10 cellular contexts compared by ENCODE assay signal in the genomic region with DNA sequence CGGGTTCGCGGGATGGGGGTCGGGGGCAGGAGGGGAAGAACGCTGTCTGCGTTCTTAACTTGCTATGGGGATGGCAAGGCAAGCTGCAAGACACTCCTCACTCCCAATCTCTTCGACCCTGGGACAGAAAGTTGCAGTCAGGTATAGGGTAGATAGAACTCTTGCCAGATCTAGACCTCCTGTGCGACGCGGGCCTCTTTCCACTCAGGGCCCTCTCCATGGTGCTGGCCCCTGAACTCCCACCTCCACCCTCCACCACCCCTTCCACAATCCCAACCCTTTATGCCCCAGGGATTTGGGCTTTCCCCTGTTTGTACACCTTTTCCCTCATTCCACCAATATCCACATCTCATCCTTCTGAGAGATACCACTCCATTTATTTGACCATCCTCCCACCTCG. TPM values are rescaled to one million over a fixed set of nuclear protein-coding genes. Genes with fewer than 3 reads are reported as not detected.
A peak's percentile ranks its signal among the peaks of the same experiment; 100 is the strongest.
DNase-seq lines count a peak whose midpoint lies in the region; ATAC-seq, FAIRE-seq and TF ChIP-seq lines count a peak whose summit lies in the region.
"Had no signal": no experiment of that assay in that cellular context is flagged by ENCODE, and none has a peak within 500 bp of the region (broad histone marks: within the 10 kb centered on the region; RNA-seq: fewer than 3 reads in every experiment).

No MANE protein-coding gene starts in this region.

- H3K27me3 ChIP-seq in HUES6 (ENCODE audit: control insufficient read depth, insufficient read depth, low read length) (no peaks in the 10 kb centered on the region), mucosa of rectum (ENCODE audit: control insufficient read depth in 2 of 2, insufficient read depth in 2 of 2, low read length in 2 of 2) (no peaks in the 10 kb centered on the region)

- H3K9me3 Mint-ChIP-seq in MCF 10A (ENCODE audit: unreplicated experiment), result no peaks in the 10 kb centered on the region

- H3K4me2 ChIP-seq in A549, result peak overlapping the region; percentile 87

- TF ChIP-seq POLR2A in A549 (IDR thresholded peaks at IDR 0.05; ENCODE audit: low read length), result no peak

- WGBS in A549 (ENCODE audit: missing lambda C conversion rate), result 64% methylated on average over 11 of the region's 11 CpGs

- H3K36me3 ChIP-seq in HUES6 (ENCODE audit: control insufficient read depth, insufficient read depth, low read length) (peaks cover 3% of the 10 kb centered on the region; the same call in 1 of the 2 replicates), mucosa of rectum (ENCODE audit: control insufficient read depth in 2 of 2, insufficient read depth in 2 of 2, low read length in 2 of 2) (no peaks in the 10 kb centered on the region)

- no peak for TF ChIP-seq CTCF in A549 (IDR thresholded peaks at IDR 0.05)
- TF ChIP-seq CTCF in MCF 10A (IDR thresholded peaks at IDR 0.05; ENCODE audit: unreplicated experiment), result no peak

- no peak for TF ChIP-seq RAD21 in A549 (conservative IDR thresholded peaks at IDR 0.05 in 1 of 2, IDR thresholded peaks at IDR 0.05 in 1 of 2)

- POLR2A ChIA-PET in A549 (lab: Yijun Ruan, JAX) (no interaction called here), MCF 10A (lab: Yijun Ruan, JAX) (no interaction called here)

- DNase-seq in A549 (ENCODE audit: low read depth in 1 of 2, low spot score in 1 of 2), result no peak
- no peak for DNase-seq in MCF 10A (ENCODE audit: unreplicated experiment)
- DNase-seq in OCI-M1 (lab: John Stamatoyannopoulos, UW), result no peak
- DNase-seq in DMS79 treated with DMSO at 0.1 percent for 48 hours (lab: John Stamatoyannopoulos, UW), result no peak
- DNase-seq: NCI-H1417 had no signal

- H3K27ac ChIP-seq in A549, result peak overlapping the region; percentile 80 to 91
- H3K27ac ChIP-seq in HUES6 (ENCODE audit: low read depth, low read length), result no peak overlapping the region
- H3K27ac ChIP-seq in mucosa of rectum (ENCODE audit: low read depth in 2 of 2, low read length in 2 of 2), result no peak overlapping the region

- BruUV-seq in MCF 10A (replicated peaks; lab: Mats Ljungman, UMichigan), result no TSS peak

- intact Hi-C loops in MCF 10A (cut with micrococcal nuclease), result loop anchor here (1.0 to 10.0 kb wide), 4 partner anchors 32 to 490 kb away; no protein-coding TSS in a partner anchor

- peaks cover 24% of the 10 kb centered on the region for H3K4me1 Mint-ChIP-seq in MCF 10A (ENCODE audit: insufficient read depth, unreplicated experiment)

- H3K9ac ChIP-seq in HUES6 (ENCODE audit: low read length) (no peak overlapping the region), mucosa of rectum (ENCODE audit: low read depth in 1 of 2, low read length in 2 of 2) (peak overlapping the region; percentile 82 to 92)

- no peaks in the 10 kb centered on the region for H3K27me3 Mint-ChIP-seq in MCF 10A (ENCODE audit: insufficient read depth, unreplicated experiment)

- H3K4me3 ChIP-seq in A549, result peak overlapping the region; percentile 66
- H3K4me3 ChIP-seq in HUES6 (ENCODE audit: low read depth, low read length), result peak overlapping the region; percentile 70
- peak overlapping the region; percentile 84 to 85 for H3K4me3 ChIP-seq in mucosa of rectum (ENCODE audit: low read length in 2 of 2)

- H3K27ac Mint-ChIP-seq in MCF 10A (ENCODE audit: low read depth, unreplicated experiment), result peak overlapping the region; percentile 88

- TF ChIP-seq EP300 in A549 (IDR thresholded peaks at IDR 0.05), result no peak

- no peak for FAIRE-seq in A549 (lab: Jason Lieb, UNC)
- FAIRE-seq: endometrium had no signal

- H3K4me1 ChIP-seq in A549 (peaks cover 27% of the 10 kb centered on the region), HUES6 (ENCODE audit: control insufficient read depth, insufficient read depth, low read length) (peaks cover 19% of the 10 kb centered on the region), mucosa of rectum (ENCODE audit: control insufficient read depth in 2 of 2, insufficient read depth in 2 of 2, low read length in 2 of 2) (peaks cover 33 to 39% of the 10 kb centered on the region in 2 donors)

- peaks cover 16% of the 10 kb centered on the region for H3K36me3 Mint-ChIP-seq in MCF 10A (ENCODE audit: insufficient read depth, unreplicated experiment)

- no peaks in the 10 kb centered on the region for H3K9me3 ChIP-seq in A549
- no peaks in the 10 kb centered on the region for H3K9me3 ChIP-seq in HUES6 (ENCODE audit: control insufficient read depth, insufficient read depth, low read depth, low read length)
- no peaks in the 10 kb centered on the region for H3K9me3 ChIP-seq in mucosa of rectum (ENCODE audit: control insufficient read depth in 2 of 2, low read length in 2 of 2)

- no peak for ATAC-seq in A549
- no peak for ATAC-seq in GM18861 (IDR thresholded peaks at IDR 0.05; ENCODE audit: unreplicated experiment)
- ATAC-seq in HG03139 (IDR thresholded peaks at IDR 0.05; ENCODE audit: unreplicated experiment), result no peak

- peak overlapping the region; percentile 82 for H3K4me3 Mint-ChIP-seq in MCF 10A (ENCODE audit: unreplicated experiment)

- CTCF ChIA-PET in A549 (lab: Yijun Ruan, JAX), result interaction anchor here (0.5 to 2.6 kb wide), 5 partner anchors 11 to 827 kb away, joined by 3 to 9 read pairs (median 3); no protein-coding TSS in a partner anchor
- CTCF ChIA-PET in MCF 10A (lab: Yijun Ruan, JAX), result interaction anchor here (1.0 to 1.5 kb wide), 4 partner anchors 9 to 31 kb away, joined by 3 to 5 read pairs (median 4); no protein-coding TSS in a partner anchor

TF ChIP-seq in A549, 52 proteins besides CTCF, POLR2A, EP300 and RAD21 (continues in another document):
- no peak for TF ChIP-seq NPAS2 (CRISPR knock-in tag; IDR thresholded peaks at IDR 0.05; ENCODE audit: borderline replicate concordance)
- TF ChIP-seq, protein P1, sequence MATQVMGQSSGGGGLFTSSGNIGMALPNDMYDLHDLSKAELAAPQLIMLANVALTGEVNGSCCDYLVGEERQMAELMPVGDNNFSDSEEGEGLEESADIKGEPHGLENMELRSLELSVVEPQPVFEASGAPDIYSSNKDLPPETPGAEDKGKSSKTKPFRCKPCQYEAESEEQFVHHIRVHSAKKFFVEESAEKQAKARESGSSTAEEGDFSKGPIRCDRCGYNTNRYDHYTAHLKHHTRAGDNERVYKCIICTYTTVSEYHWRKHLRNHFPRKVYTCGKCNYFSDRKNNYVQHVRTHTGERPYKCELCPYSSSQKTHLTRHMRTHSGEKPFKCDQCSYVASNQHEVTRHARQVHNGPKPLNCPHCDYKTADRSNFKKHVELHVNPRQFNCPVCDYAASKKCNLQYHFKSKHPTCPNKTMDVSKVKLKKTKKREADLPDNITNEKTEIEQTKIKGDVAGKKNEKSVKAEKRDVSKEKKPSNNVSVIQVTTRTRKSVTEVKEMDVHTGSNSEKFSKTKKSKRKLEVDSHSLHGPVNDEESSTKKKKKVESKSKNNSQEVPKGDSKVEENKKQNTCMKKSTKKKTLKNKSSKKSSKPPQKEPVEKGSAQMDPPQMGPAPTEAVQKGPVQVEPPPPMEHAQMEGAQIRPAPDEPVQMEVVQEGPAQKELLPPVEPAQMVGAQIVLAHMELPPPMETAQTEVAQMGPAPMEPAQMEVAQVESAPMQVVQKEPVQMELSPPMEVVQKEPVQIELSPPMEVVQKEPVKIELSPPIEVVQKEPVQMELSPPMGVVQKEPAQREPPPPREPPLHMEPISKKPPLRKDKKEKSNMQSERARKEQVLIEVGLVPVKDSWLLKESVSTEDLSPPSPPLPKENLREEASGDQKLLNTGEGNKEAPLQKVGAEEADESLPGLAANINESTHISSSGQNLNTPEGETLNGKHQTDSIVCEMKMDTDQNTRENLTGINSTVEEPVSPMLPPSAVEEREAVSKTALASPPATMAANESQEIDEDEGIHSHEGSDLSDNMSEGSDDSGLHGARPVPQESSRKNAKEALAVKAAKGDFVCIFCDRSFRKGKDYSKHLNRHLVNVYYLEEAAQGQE (IDR thresholded peaks at IDR 0.05), result peak; percentile 71

RNA-seq across cellular contexts. Expression of a gene that starts 0.8 kb away (rescaled TPM):
- polyA plus RNA-seq in A549 (2011; rRNA removed) (86.1 and 86.7 TPM in 2 replicates), A549 (2017; fragmentation: RNase III; extraction: RNeasy Plus Mini Kit Qiagen cat#74134 plus additional on column Dnase treatment) (64.1 to 69.6 TPM (median 65.2 TPM) in 3 replicates)
- 96.7 and 97.4 TPM in 2 replicates for polyA plus RNA-seq in A549 (2012; cell fraction: cytosol; rRNA removed)
- 21.4 and 27.6 TPM in 2 replicates for polyA plus RNA-seq in A549 (2012; cell fraction: nucleus; rRNA removed)
- 31.6 and 42.1 TPM in 2 replicates for polyA minus RNA-seq in A549 (2011; rRNA and poly(A)+ RNA removed)
- 53.3 and 56.2 TPM in 2 replicates for total RNA-seq in MCF 10A (2022)

RNA-seq across cellular contexts. Expression of a gene that starts 3.2 kb away (rescaled TPM):
- 47.8 and 65.1 TPM in 2 replicates for polyA plus RNA-seq in A549 (2011; rRNA removed)
- polyA plus RNA-seq in A549 (2012; cell fraction: cytosol; rRNA removed), result 53.7 and 59.6 TPM in 2 replicates
- 32.1 and 44.8 TPM in 2 replicates for polyA plus RNA-seq in A549 (2012; cell fraction: nucleus; rRNA removed)
- polyA plus RNA-seq in A549 (2017; fragmentation: RNase III; extraction: RNeasy Plus Mini Kit Qiagen cat#74134 plus additional on column Dnase treatment), result 20.2 to 21.7 TPM (median 20.7 TPM) in 3 replicates
- 168 and 180 TPM in 2 replicates for polyA minus RNA-seq in A549 (2011; rRNA and poly(A)+ RNA removed)
- 92.1 and 108 TPM in 2 replicates for total RNA-seq in MCF 10A (2022)

RNA-seq across cellular contexts. Expression of a gene that starts 4.9 kb away (rescaled TPM):
- polyA plus RNA-seq in A549 (2011; rRNA removed) (0.42 TPM in 1 of 2 replicates, not detected in the other), A549 (2017; fragmentation: RNase III; extraction: RNeasy Plus Mini Kit Qiagen cat#74134 plus additional on column Dnase treatment) (0.09 to 0.23 TPM in 2 of 3 replicates, not detected in the other)
- 0.17 and 0.21 TPM in 2 replicates for polyA plus RNA-seq in A549 (2012; cell fraction: cytosol; rRNA removed)
- 0.70 and 0.78 TPM in 2 replicates for polyA plus RNA-seq in A549 (2012; cell fraction: nucleus; rRNA removed)
- 1.2 TPM in 1 of 2 replicates, not detected in the other for polyA minus RNA-seq in A549 (2011; rRNA and poly(A)+ RNA removed)
- not detected in 2 replicates for total RNA-seq in MCF 10A (2022)

RNA-seq across cellular contexts. Expression of a gene that starts 33.2 kb away (rescaled TPM):
- polyA plus RNA-seq in A549 (2011; rRNA removed) (26.1 and 35.1 TPM in 2 replicates), A549 (2017; fragmentation: RNase III; extraction: RNeasy Plus Mini Kit Qiagen cat#74134 plus additional on column Dnase treatment) (47.4 to 48.7 TPM (median 48.0 TPM) in 3 replicates)
- polyA plus RNA-seq in A549 (2012; cell fraction: cytosol; rRNA removed), result 31.9 and 40.1 TPM in 2 replicates
- 109 and 119 TPM in 2 replicates for polyA plus RNA-seq in A549 (2012; cell fraction: nucleus; rRNA removed)
- 57.3 and 62.5 TPM in 2 replicates for polyA minus RNA-seq in A549 (2011; rRNA and poly(A)+ RNA removed)
- total RNA-seq in MCF 10A (2022), result 46.3 and 73.8 TPM in 2 replicates

RNA-seq across cellular contexts. Expression of a gene that starts 35.7 kb away (rescaled TPM):
- polyA plus RNA-seq in A549 (2011; rRNA removed) (83.9 and 109 TPM in 2 replicates), A549 (2017; fragmentation: RNase III; extraction: RNeasy Plus Mini Kit Qiagen cat#74134 plus additional on column Dnase treatment) (48.9 to 57.1 TPM (median 51.9 TPM) in 3 replicates)
- 38.0 and 45.4 TPM in 2 replicates for polyA plus RNA-seq in A549 (2012; cell fraction: cytosol; rRNA removed)
- polyA plus RNA-seq in A549 (2012; cell fraction: nucleus; rRNA removed), result 95.2 and 106 TPM in 2 replicates
- polyA minus RNA-seq in A549 (2011; rRNA and poly(A)+ RNA removed), result 107 and 130 TPM in 2 replicates
- 52.1 and 57.0 TPM in 2 replicates for total RNA-seq in MCF 10A (2022)

Comparison
In these comparisons a context has a peak if more than half of its experiments do, and no peak if none do; other contexts are left out.
1. H3K27ac ChIP-seq: peak in A549 (2 of 2); none in HUES6 (single experiment) and mucosa of rectum (0 of 2).
2. Peak in every context shown above with its lines, with median percentiles within 50 percentile points of each other: H3K4me3 ChIP-seq.